Comparison of ENCODE assay signal across 18 cellular contexts in genomic region chr7:155948845-155949244, GRCh38.
DNase-seq lines count a peak whose midpoint lies in the region; TF ChIP-seq lines count a peak whose summit lies in the region.
"Had no signal": no experiment of that assay in that cellular context is flagged by ENCODE, and none has a peak within 500 bp of the region (broad histone marks: within the 10 kb centered on the region; RNA-seq: fewer than 3 reads in every experiment).

No MANE protein-coding gene starts in this region.

- H4K20me1 ChIP-seq in OCI-LY7 (ENCODE audit: insufficient read depth, low read length), result no peaks in the 10 kb centered on the region

- H3K27ac ChIP-seq in esophagus muscularis mucosa (replicated peaks in 1 of 4) (no peak overlapping the region), OCI-LY7 (ENCODE audit: low read depth, low read length, poor library complexity, severe bottlenecking) (no peak overlapping the region), trophoblast cell (ENCODE audit: low read depth, low read length) (no peak overlapping the region)
- H3K27ac ChIP-seq: 22Rv1 had no signal

- no peak overlapping the region for H3K18ac ChIP-seq in trophoblast cell (ENCODE audit: low read length)

- H3K9me3 ChIP-seq in esophagus muscularis mucosa (no peaks in the 10 kb centered on the region), OCI-LY7 (ENCODE audit: low read length) (no peaks in the 10 kb centered on the region), trophoblast cell (ENCODE audit: insufficient read depth, low read depth, low read length) (peaks cover 12% of the 10 kb centered on the region)

- no peak overlapping the region for H2BK5ac ChIP-seq in trophoblast cell (ENCODE audit: low read depth, low read length, poor library complexity)

- no TSS peak for BruUV-seq in OCI-LY7 (replicated peaks; lab: Mats Ljungman, UMichigan)

- H3K23ac ChIP-seq in trophoblast cell (ENCODE audit: low read length), result no peak overlapping the region

- H3K4me3 ChIP-seq in esophagus muscularis mucosa (no peak overlapping the region), OCI-LY7 (ENCODE audit: low read depth, low read length, poor library complexity, severe bottlenecking) (no peak overlapping the region), trophoblast cell (ENCODE audit: low read depth, low read length) (no peak overlapping the region)
- H3K4me3 ChIP-seq: GM23338 had no signal

- no peak overlapping the region for H3K9ac ChIP-seq in trophoblast cell (ENCODE audit: low read length)

- H4K8ac ChIP-seq in trophoblast cell (ENCODE audit: low read depth, low read length), result no peak overlapping the region

- POLR2A ChIA-PET in OCI-LY7 (lab: Charles Lee), result interaction anchor here (0.9 kb wide), 1 partner anchor 14 kb away, joined by 4 read pairs; no protein-coding TSS in a partner anchor

- H3K4me2 ChIP-seq in OCI-LY7 (ENCODE audit: low read length) (no peak overlapping the region), trophoblast cell (ENCODE audit: low read length) (no peak overlapping the region)
- H3K4me2 ChIP-seq: GM23338 had no signal

- no peak overlapping the region for H2AK5ac ChIP-seq in trophoblast cell (ENCODE audit: low read length)

- no peak overlapping the region for H3K4me3 Mint-ChIP-seq in chondrocyte (ENCODE audit: unreplicated experiment)
- H3K4me3 Mint-ChIP-seq: CD4-positive, alpha-beta memory T cell; GM23338; H9 had no signal

- H3K79me1 ChIP-seq in trophoblast cell (ENCODE audit: low read length), result no peaks in the 10 kb centered on the region

- H3K9me2 ChIP-seq in OCI-LY7 (ENCODE audit: insufficient read depth, low read length), result no peaks in the 10 kb centered on the region

- WGBS in esophagus muscularis mucosa, result 84% methylated on average over 10 of the region's 10 CpGs
- WGBS in trophoblast cell (ENCODE audit: extremely low coverage, insufficient coverage, insufficient read length), result no CpG with 5 or more reads among the region's 10 CpGs

- intact Hi-C loops in esophagus muscularis mucosa (cut with DNase I), result no loop called here
- intact Hi-C loops in OCI-LY7 (cut with micrococcal nuclease; ENCODE audit: unreplicated experiment), result no loop called here

- H4K12ac ChIP-seq in trophoblast cell (ENCODE audit: low read depth, low read length), result no peak overlapping the region

- H3K36me3 ChIP-seq in esophagus muscularis mucosa (no peaks in the 10 kb centered on the region), OCI-LY7 (ENCODE audit: insufficient read depth, low read length) (no peaks in the 10 kb centered on the region), trophoblast cell (ENCODE audit: control insufficient read depth in 1 of 2, insufficient read depth in 2 of 2, low read length in 2 of 2) (no peaks in the 10 kb centered on the region)

- no peak overlapping the region for H3K14ac ChIP-seq in trophoblast cell (ENCODE audit: low read length)

- H2BK120ac ChIP-seq in trophoblast cell (ENCODE audit: insufficient read depth, low read length, poor library complexity), result no peak overlapping the region

- DNase-seq in activated CD8-positive, alpha-beta memory T cell treated with anti-CD3 and anti-CD28 coated beads for 24 hours, result peak; percentile 19
- DNase-seq in activated CD8-positive, alpha-beta memory T cell treated with anti-CD3 and anti-CD28 coated beads, Interleukin-2, amount 50 U/mL, for 4 hours, result no peak
- DNase-seq in chondrocyte (ENCODE audit: low spot score), result peak; percentile 58
- DNase-seq in esophagus muscularis mucosa (ENCODE audit: extremely low spot score), result peak; percentile 81
- peak; percentile 29 for DNase-seq in ureter (ENCODE audit: low spot score)
- DNase-seq in OCI-LY7 (ENCODE audit: low spot score), result no peak
- no peak for DNase-seq in trophoblast cell
- DNase-seq in A172 (ENCODE audit: low spot score), result no peak
- DNase-seq: C1 segment of cervical spinal cord; Calu3; CD4-positive, alpha-beta memory T cell; COR-L47; DMS53; DMS79 treated with DMSO at 0.1 percent for 48 hours; GF-D8; H9 had no signal

- H3K27me3 Mint-ChIP-seq in chondrocyte (ENCODE audit: low read depth), result peaks cover 16% of the 10 kb centered on the region

- no peak overlapping the region for H3K27ac Mint-ChIP-seq in chondrocyte (ENCODE audit: unreplicated experiment)
- H3K27ac Mint-ChIP-seq: CD4-positive, alpha-beta memory T cell; GM23338; H9 had no signal

- H3K79me2 ChIP-seq in OCI-LY7 (ENCODE audit: insufficient read depth, low read depth, low read length), result no peaks in the 10 kb centered on the region
- no peaks in the 10 kb centered on the region for H3K79me2 ChIP-seq in trophoblast cell (ENCODE audit: control insufficient read depth, insufficient read depth, low read length, poor library complexity)

- H3K4me1 Mint-ChIP-seq in chondrocyte (ENCODE audit: low read depth), result peaks cover 29% of the 10 kb centered on the region
- H3K4me1 Mint-ChIP-seq: CD4-positive, alpha-beta memory T cell; H9 had no signal

- H3K27me3 ChIP-seq in esophagus muscularis mucosa (peaks cover 0 to 34% (median 0%) of the 10 kb centered on the region in 4 donors), trophoblast cell (ENCODE audit: insufficient read depth, low read length) (no peaks in the 10 kb centered on the region)

- TF ChIP-seq EP300 in esophagus muscularis mucosa (IDR thresholded peaks at IDR 0.05), result no peak

- TF ChIP-seq POLR2A in esophagus muscularis mucosa (IDR thresholded peaks at IDR 0.05; ENCODE audit: low read depth), result no peak

- TF ChIP-seq CTCF in chondrocyte (IDR thresholded peaks at IDR 0.05) (no peak), esophagus muscularis mucosa (IDR thresholded peaks at IDR 0.05) (no peak), OCI-LY7 (conservative IDR thresholded peaks at IDR 0.05; ENCODE audit: low read length) (no peak)

- H3K9me3 Mint-ChIP-seq in chondrocyte (ENCODE audit: low read depth), result no peaks in the 10 kb centered on the region

- no peaks in the 10 kb centered on the region for H3K36me3 Mint-ChIP-seq in chondrocyte (ENCODE audit: low read depth)
- H3K36me3 Mint-ChIP-seq: CD4-positive, alpha-beta memory T cell had no signal

- H4K91ac ChIP-seq in trophoblast cell (ENCODE audit: low read depth, low read length), result no peak overlapping the region

- H2AFZ ChIP-seq in OCI-LY7 (ENCODE audit: low read length) (no peak overlapping the region), trophoblast cell (ENCODE audit: insufficient read depth, low read length, poor library complexity) (no peak overlapping the region)
- H2AFZ ChIP-seq: GM23338 had no signal

- CTCF ChIA-PET in OCI-LY7 (lab: Charles Lee; ENCODE audit: unreplicated experiment), result no interaction called here

- no peak overlapping the region for H2BK12ac ChIP-seq in trophoblast cell (ENCODE audit: low read length)

- H3K4me1 ChIP-seq in esophagus muscularis mucosa, result no peaks in the 10 kb centered on the region
- H3K4me1 ChIP-seq in OCI-LY7 (ENCODE audit: insufficient read depth, low read length, poor library complexity, severe bottlenecking), result no peaks in the 10 kb centered on the region
- H3K4me1 ChIP-seq in trophoblast cell (ENCODE audit: control insufficient read depth in 1 of 2, insufficient read depth in 2 of 2, low read length in 2 of 2), result peaks cover 0 to 9% of the 10 kb centered on the region in 2 experiments

- no peak overlapping the region for H3K4ac ChIP-seq in trophoblast cell (ENCODE audit: low read depth, low read length)

Comparison
In these comparisons a context has a peak if more than half of its experiments do, and no peak if none do; other contexts are left out.
1. DNase-seq: peak in activated CD8-positive, alpha-beta memory T cell treated with anti-CD3 and anti-CD28 coated beads for 24 hours (single experiment), chondrocyte (single experiment), esophagus muscularis mucosa (single experiment) and ureter (single experiment); none in activated CD8-positive, alpha-beta memory T cell treated with anti-CD3 and anti-CD28 coated beads, Interleukin-2, amount 50 U/mL, for 4 hours (single experiment), OCI-LY7 (single experiment), trophoblast cell (0 of 2) and A172 (single experiment).